Comparison of ENCODE assay signal across 7 cellular contexts in the genomic region with DNA sequence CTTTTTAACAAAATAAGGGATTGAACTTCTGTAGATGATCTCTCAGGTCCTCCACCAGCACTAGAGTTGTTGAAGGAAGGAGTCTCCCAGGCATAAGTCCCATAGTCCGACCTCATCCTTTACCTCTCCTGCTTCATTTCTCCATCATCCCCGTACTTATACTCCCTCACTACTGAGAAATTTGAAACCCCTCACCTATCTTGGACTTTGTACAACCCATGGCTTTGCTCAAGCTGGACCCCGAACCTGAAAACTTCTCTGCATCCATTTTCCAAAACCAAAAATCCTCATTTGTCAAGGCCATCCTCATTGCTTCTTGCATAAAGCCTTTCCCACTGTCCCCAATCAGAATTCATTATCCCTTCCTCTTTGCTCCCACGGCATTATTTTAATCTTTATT. TPM values are rescaled to one million over a fixed set of nuclear protein-coding genes. Genes with fewer than 3 reads are reported as not detected.
DNase-seq lines count a peak whose midpoint lies in the region; ATAC-seq and TF ChIP-seq lines count a peak whose summit lies in the region.

No MANE protein-coding gene starts in this region.

- no peak for ATAC-seq in activated CD8-positive, alpha-beta T cell treated with anti-CD3 and anti-CD28 coated beads for 36 hours
- no peak for ATAC-seq in stimulated activated naive B cell treated with anti-CD40 and anti-IgM and Interleukin-4, amounts not matched to agents 10 μg/mL and 1 μg/mL and 100 μg/mL, for 72 hours (replicated peaks)
- ATAC-seq in HG03108 (IDR thresholded peaks at IDR 0.05; ENCODE audit: unreplicated experiment), result no peak

- H3K4me3 Mint-ChIP-seq in HFFc6, result peak overlapping the region; percentile 93
- H3K4me3 Mint-ChIP-seq in activated CD8-positive, alpha-beta T cell treated with anti-CD3 and anti-CD28 coated beads for 36 hours, result peak overlapping the region; percentile 85
- H3K4me3 Mint-ChIP-seq in stimulated activated naive B cell treated with anti-CD40 and anti-IgM and Interleukin-4, amounts not matched to agents 10 μg/mL and 1 μg/mL and 100 μg/mL, for 72 hours, result peak overlapping the region; percentile 88 to 94

- peaks cover 46% of the 10 kb centered on the region for H3K4me1 Mint-ChIP-seq in HFFc6 (ENCODE audit: low read depth)
- H3K4me1 Mint-ChIP-seq in activated CD8-positive, alpha-beta T cell treated with anti-CD3 and anti-CD28 coated beads for 36 hours (ENCODE audit: low read depth), result peaks cover 18% of the 10 kb centered on the region
- peaks cover 14 to 24% of the 10 kb centered on the region in 2 donors for H3K4me1 Mint-ChIP-seq in stimulated activated naive B cell treated with anti-CD40 and anti-IgM and Interleukin-4, amounts not matched to agents 10 μg/mL and 1 μg/mL and 100 μg/mL, for 72 hours

- DNase-seq in HFFc6 (no peak), NCI-H1105 (lab: John Stamatoyannopoulos, UW) (no peak)
- DNase-seq in activated CD8-positive, alpha-beta T cell treated with anti-CD3 and anti-CD28 coated beads for 36 hours, result no peak
- no peak for DNase-seq in stimulated activated naive B cell treated with anti-CD40 and anti-IgM and Interleukin-4, amounts not matched to agents 10 μg/mL and 1 μg/mL and 100 μg/mL, for 72 hours
- DNase-seq in stimulated activated CD4-positive, alpha-beta T cell treated with anti-CD3 and anti-CD28 coated beads, Interleukin-4, amount 100 ng/mL, for 4 hours, result no peak

- TF ChIP-seq CTCF in HFFc6 (IDR thresholded peaks at IDR 0.05), result no peak
- TF ChIP-seq CTCF in activated CD8-positive, alpha-beta T cell treated with anti-CD3 and anti-CD28 coated beads for 36 hours (IDR thresholded peaks at IDR 0.05), result no peak

- peak overlapping the region; percentile 75 for H3K4me3 ChIP-seq in iPS-11a (ENCODE audit: low read depth, low read length)

- intact Hi-C loops in activated CD8-positive, alpha-beta T cell treated with anti-CD3 and anti-CD28 coated beads for 36 hours (cut with micrococcal nuclease), result loop anchor here (2.0 to 5.0 kb wide), 3 partner anchors 16 to 141 kb away; partner anchors contain the start of gene CNPPD1

- POLR2A ChIA-PET in activated CD8-positive, alpha-beta T cell treated with anti-CD3 and anti-CD28 coated beads for 36 hours (lab: Charles Lee), result interaction anchor here (1.1 to 1.4 kb wide), 3 partner anchors 10 to 24 kb away, joined by 3 to 5 read pairs (median 3); partner anchors contain the start of gene CNPPD1

- CTCF ChIA-PET in activated CD8-positive, alpha-beta T cell treated with anti-CD3 and anti-CD28 coated beads for 36 hours (lab: Charles Lee), result interaction anchor here (0.7 to 6.6 kb wide), 3 partner anchors 12 to 138 kb away, joined by 3 to 98 read pairs (median 31); partner anchors contain the start of genes CNPPD1 and SLC23A3

- H3K27me3 Mint-ChIP-seq in HFFc6 (ENCODE audit: insufficient read depth), result no peaks in the 10 kb centered on the region; the same call in none of the 2 replicates
- H3K27me3 Mint-ChIP-seq in activated CD8-positive, alpha-beta T cell treated with anti-CD3 and anti-CD28 coated beads for 36 hours, result no peaks in the 10 kb centered on the region
- H3K27me3 Mint-ChIP-seq in stimulated activated naive B cell treated with anti-CD40 and anti-IgM and Interleukin-4, amounts not matched to agents 10 μg/mL and 1 μg/mL and 100 μg/mL, for 72 hours, result no peaks in the 10 kb centered on the region

- H3K9me3 Mint-ChIP-seq in HFFc6, result no peaks in the 10 kb centered on the region
- H3K9me3 Mint-ChIP-seq in activated CD8-positive, alpha-beta T cell treated with anti-CD3 and anti-CD28 coated beads for 36 hours, result no peaks in the 10 kb centered on the region
- no peaks in the 10 kb centered on the region for H3K9me3 Mint-ChIP-seq in stimulated activated naive B cell treated with anti-CD40 and anti-IgM and Interleukin-4, amounts not matched to agents 10 μg/mL and 1 μg/mL and 100 μg/mL, for 72 hours

- H3K27ac Mint-ChIP-seq in HFFc6, result peak overlapping the region; percentile 92
- H3K27ac Mint-ChIP-seq in activated CD8-positive, alpha-beta T cell treated with anti-CD3 and anti-CD28 coated beads for 36 hours, result peak overlapping the region; percentile 93
- H3K27ac Mint-ChIP-seq in stimulated activated naive B cell treated with anti-CD40 and anti-IgM and Interleukin-4, amounts not matched to agents 10 μg/mL and 1 μg/mL and 100 μg/mL, for 72 hours, result no peak overlapping the region

- peaks cover 10% of the 10 kb centered on the region; the same call in 1 of the 2 replicates for H3K36me3 Mint-ChIP-seq in HFFc6 (ENCODE audit: low read depth)
- peaks cover 12% of the 10 kb centered on the region for H3K36me3 Mint-ChIP-seq in activated CD8-positive, alpha-beta T cell treated with anti-CD3 and anti-CD28 coated beads for 36 hours (ENCODE audit: low read depth)
- H3K36me3 Mint-ChIP-seq in stimulated activated naive B cell treated with anti-CD40 and anti-IgM and Interleukin-4, amounts not matched to agents 10 μg/mL and 1 μg/mL and 100 μg/mL, for 72 hours, result peaks cover 28 to 46% of the 10 kb centered on the region in 2 donors

RNA-seq across cellular contexts. Expression of gene NHEJ1, which starts 0.5 kb away (rescaled TPM):
- 10 to 100 TPM; 12.0 to 16.6 (median 14.1) TPM for total RNA-seq in HFFc6 (2021; fragmentation: NEBNext Ultra II Directional; extraction: Animal tissue kit (Norgen Biotek cat#: 25700))
- total RNA-seq in activated CD8-positive, alpha-beta T cell treated with anti-CD3 and anti-CD28 coated beads for 36 hours, result 10 to 100 TPM; 22.4 to 26.3 TPM

RNA-seq across cellular contexts. Expression of gene SLC23A3, which starts 8.7 kb away (rescaled TPM):
- 1 to 10 TPM in 2 of 6 experiments, under 1 TPM in 4; 0.36 to 1.5 (median 0.88) TPM for total RNA-seq in HFFc6 (2021; fragmentation: NEBNext Ultra II Directional; extraction: Animal tissue kit (Norgen Biotek cat#: 25700))
- total RNA-seq in activated CD8-positive, alpha-beta T cell treated with anti-CD3 and anti-CD28 coated beads for 36 hours, result 1 to 10 TPM; 1.1 to 1.6 TPM

RNA-seq across cellular contexts. Expression of gene CNPPD1, which starts 15.6 kb away (rescaled TPM):
- total RNA-seq in HFFc6 (2021; fragmentation: NEBNext Ultra II Directional; extraction: Animal tissue kit (Norgen Biotek cat#: 25700)), result 10 to 100 TPM; 37.9 to 46.2 (median 42.2) TPM
- 10 to 100 TPM; 38.6 to 38.7 TPM for total RNA-seq in activated CD8-positive, alpha-beta T cell treated with anti-CD3 and anti-CD28 coated beads for 36 hours

RNA-seq across cellular contexts. Expression of gene RETREG2, which starts 17.0 kb away (rescaled TPM):
- total RNA-seq in HFFc6 (2021; fragmentation: NEBNext Ultra II Directional; extraction: Animal tissue kit (Norgen Biotek cat#: 25700)), result 100 to 1,000 TPM in 1 of 6 experiments, 10 to 100 TPM in 5; 77.3 to 102 (median 85.5) TPM
- 10 to 100 TPM; 63.8 to 67.8 TPM for total RNA-seq in activated CD8-positive, alpha-beta T cell treated with anti-CD3 and anti-CD28 coated beads for 36 hours

RNA-seq across cellular contexts. Expression of gene ZFAND2B, which starts 45.5 kb away (rescaled TPM):
- total RNA-seq in HFFc6 (2021; fragmentation: NEBNext Ultra II Directional; extraction: Animal tissue kit (Norgen Biotek cat#: 25700)), result 10 to 100 TPM; 28.8 to 39.6 (median 33.1) TPM
- 10 to 100 TPM; 31.3 to 33.3 TPM for total RNA-seq in activated CD8-positive, alpha-beta T cell treated with anti-CD3 and anti-CD28 coated beads for 36 hours
